17 cellular contexts compared by ENCODE assay signal in the genomic region with DNA sequence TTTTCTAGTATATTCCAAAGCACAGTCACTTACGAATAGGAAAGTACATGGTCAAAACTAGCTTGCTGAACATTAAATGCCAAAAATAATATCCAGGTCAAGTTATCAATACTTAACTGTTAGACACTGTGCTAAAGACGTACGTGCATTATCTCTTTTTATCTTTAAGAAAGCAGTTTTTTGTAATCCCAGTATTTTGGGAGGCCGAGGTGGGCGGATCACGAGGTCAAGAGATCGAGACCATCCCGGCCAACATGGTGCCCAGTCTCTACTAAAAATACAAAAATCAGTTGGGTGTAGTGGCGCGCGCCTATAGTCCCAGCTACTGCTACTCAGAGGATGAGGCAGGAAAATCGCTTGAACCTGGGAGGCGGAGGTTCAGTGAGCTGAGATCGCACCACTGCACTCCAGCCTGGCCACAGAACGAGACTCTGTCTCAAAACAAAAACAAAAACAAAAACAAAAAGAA. TPM values are rescaled to one million over a fixed set of nuclear protein-coding genes. Genes with fewer than 3 reads are reported as not detected.
DNase-seq lines count a peak whose midpoint lies in the region; ATAC-seq and TF ChIP-seq lines count a peak whose summit lies in the region.
"Had no signal": no experiment of that assay in that cellular context is flagged by ENCODE, and none has a peak within 500 bp of the region (broad histone marks: within the 10 kb centered on the region; RNA-seq: fewer than 3 reads in every experiment).

No MANE protein-coding gene starts in this region.

- no peak overlapping the region for H3K14ac ChIP-seq in mesenchymal stem cell (ENCODE audit: low read length in 2 of 2)

- H3K27ac ChIP-seq in mesenchymal stem cell (ENCODE audit: low read length, poor library complexity, severe bottlenecking) = no peak overlapping the region
- H3K27ac ChIP-seq: right atrium auricular region, tibial artery had no signal

- H3K4ac ChIP-seq in mesenchymal stem cell (ENCODE audit: low read depth in 1 of 2, low read length in 2 of 2) = no peak overlapping the region

- H3K4me3 Mint-ChIP-seq in natural killer cell = peak overlapping the region; percentile 50
- no peak overlapping the region for H3K4me3 Mint-ChIP-seq in natural killer cell treated with Interleukin-12 subunit alpha and Interleukin-12 subunit beta and Interleukin-15 and Interleukin-18, amount 100 ng/mL, for 72 hours
- peak overlapping the region; percentile 6 for H3K4me3 Mint-ChIP-seq in activated T-helper 1 cell treated with anti-CD3 and anti-CD28 coated beads, Interleukin-12 subunit alpha, Interleukin-12 subunit beta, Interleukin-2, Interleukin-4 antibody, amounts not matched to agents 30 ng/mL and 10 ng/mL and 1 ng/mL, durations not matched to agents 14 hours and 24 hours and 36 hours

- WGBS in mesenchymal stem cell = 98% methylated on average over 14 of the region's 15 CpGs

- no peaks in the 10 kb centered on the region for H3K9me3 ChIP-seq in mesenchymal stem cell (ENCODE audit: control insufficient read depth, low read length)
- H3K9me3 ChIP-seq: right atrium auricular region, tibial artery had no signal

- no peak overlapping the region for H4K91ac ChIP-seq in mesenchymal stem cell (ENCODE audit: low read length)

- no peak overlapping the region for H3K4me2 ChIP-seq in mesenchymal stem cell (ENCODE audit: low read length, poor library complexity, severe bottlenecking)

- H2BK5ac ChIP-seq in mesenchymal stem cell (ENCODE audit: low read depth, low read length, poor library complexity, severe bottlenecking) = peak overlapping the region; percentile 44

- peaks cover 4 to 17% of the 10 kb centered on the region in 2 experiments for H3K36me3 ChIP-seq in mesenchymal stem cell (ENCODE audit: control insufficient read depth in 1 of 2, insufficient read depth in 2 of 2, low read depth in 1 of 2, low read length in 2 of 2)

- H3K4me1 ChIP-seq in mesenchymal stem cell (ENCODE audit: control insufficient read depth, insufficient read depth, low read depth, low read length) = peaks cover 1% of the 10 kb centered on the region

- no peak for TF ChIP-seq CTCF in natural killer cell (IDR thresholded peaks at IDR 0.05)

- DNase-seq in natural killer cell (no peak), mesenchymal stem cell (no peak), ecto neural progenitor cell (ENCODE audit: low spot score) (no peak), SKM-1 treated with dmso at 0.1 percent for 144 hours (lab: John Stamatoyannopoulos, UW; ENCODE audit: unreplicated experiment) (no peak)
- no peak for DNase-seq in natural killer cell treated with Interleukin-12 subunit alpha and Interleukin-12 subunit beta and Interleukin-15 and Interleukin-18, amount 100 ng/mL, for 72 hours (ENCODE audit: low spot score)
- DNase-seq in activated T-helper 1 cell treated with anti-CD3 and anti-CD28 coated beads, Interleukin-12 subunit alpha, Interleukin-12 subunit beta, Interleukin-2, Interleukin-4 antibody, amounts not matched to agents 30 ng/mL and 10 ng/mL and 1 ng/mL, durations not matched to agents 14 hours and 24 hours and 36 hours (ENCODE audit: low spot score) = no peak
- DNase-seq in stimulated activated CD4-positive, alpha-beta T cell treated with anti-CD3 and anti-CD28 coated beads, Interleukin-2, amount 100 ng/mL, for 24 hours = no peak
- DNase-seq in central memory CD4-positive, alpha-beta T cell = no peak
- DNase-seq: activated effector memory CD4-positive, alpha-beta T cell treated with Interleukin-2 at 50 U/mL for 16 hours; left ventricle myocardium superior; MM.1S; naive B cell; NCI-H2029 treated with DMSO at 0.1 percent for 48 hours; NCI-H526 treated with DMSO at 0.1 percent for 48 hours; stimulated activated CD8-positive, alpha-beta memory T cell treated with anti-CD3 and anti-CD28 coated beads, Interleukin-4, amount 100 ng/mL, for 48 hours; tibial artery had no signal

- H3K27ac Mint-ChIP-seq in natural killer cell = peak overlapping the region in 1 of 2 donors; percentile 70
- H3K27ac Mint-ChIP-seq in natural killer cell treated with Interleukin-12 subunit alpha and Interleukin-12 subunit beta and Interleukin-15 and Interleukin-18, amount 100 ng/mL, for 72 hours = peak overlapping the region in 1 of 2 donors; percentile 59
- H3K27ac Mint-ChIP-seq in activated T-helper 1 cell treated with anti-CD3 and anti-CD28 coated beads, Interleukin-12 subunit alpha, Interleukin-12 subunit beta, Interleukin-2, Interleukin-4 antibody, amounts not matched to agents 30 ng/mL and 10 ng/mL and 1 ng/mL, durations not matched to agents 14 hours and 24 hours and 36 hours = peak overlapping the region; percentile 34

- H3K27me3 ChIP-seq in mesenchymal stem cell (ENCODE audit: control insufficient read depth in 1 of 2, insufficient read depth in 1 of 2, low read length in 2 of 2) = no peaks in the 10 kb centered on the region
- H3K27me3 ChIP-seq: right atrium auricular region, tibial artery had no signal

- H3K36me3 Mint-ChIP-seq in natural killer cell = peaks cover 5% of the 10 kb centered on the region
- H3K36me3 Mint-ChIP-seq in natural killer cell treated with Interleukin-12 subunit alpha and Interleukin-12 subunit beta and Interleukin-15 and Interleukin-18, amount 100 ng/mL, for 72 hours = peaks cover 5% of the 10 kb centered on the region
- peaks cover 23% of the 10 kb centered on the region for H3K36me3 Mint-ChIP-seq in activated T-helper 1 cell treated with anti-CD3 and anti-CD28 coated beads, Interleukin-12 subunit alpha, Interleukin-12 subunit beta, Interleukin-2, Interleukin-4 antibody, amounts not matched to agents 30 ng/mL and 10 ng/mL and 1 ng/mL, durations not matched to agents 14 hours and 24 hours and 36 hours (ENCODE audit: low read depth)

- no peaks in the 10 kb centered on the region for H3K9me3 Mint-ChIP-seq in natural killer cell
- H3K9me3 Mint-ChIP-seq in natural killer cell treated with Interleukin-12 subunit alpha and Interleukin-12 subunit beta and Interleukin-15 and Interleukin-18, amount 100 ng/mL, for 72 hours = no peaks in the 10 kb centered on the region
- H3K9me3 Mint-ChIP-seq in activated T-helper 1 cell treated with anti-CD3 and anti-CD28 coated beads, Interleukin-12 subunit alpha, Interleukin-12 subunit beta, Interleukin-2, Interleukin-4 antibody, amounts not matched to agents 30 ng/mL and 10 ng/mL and 1 ng/mL, durations not matched to agents 14 hours and 24 hours and 36 hours = no peaks in the 10 kb centered on the region
- H3K9me3 Mint-ChIP-seq: naive B cell had no signal

- H3K23ac ChIP-seq in mesenchymal stem cell (ENCODE audit: low read length in 2 of 2) = no peak overlapping the region

- peak overlapping the region; percentile 70 for H3K9ac ChIP-seq in mesenchymal stem cell (ENCODE audit: low read length)

- no peak overlapping the region for H2AFZ ChIP-seq in mesenchymal stem cell (ENCODE audit: low read depth, low read length)

- H3K27me3 Mint-ChIP-seq in natural killer cell (ENCODE audit: low read depth in 2 of 2) = peaks cover 0 to 2% of the 10 kb centered on the region in 2 donors
- no peaks in the 10 kb centered on the region for H3K27me3 Mint-ChIP-seq in natural killer cell treated with Interleukin-12 subunit alpha and Interleukin-12 subunit beta and Interleukin-15 and Interleukin-18, amount 100 ng/mL, for 72 hours
- H3K27me3 Mint-ChIP-seq in activated T-helper 1 cell treated with anti-CD3 and anti-CD28 coated beads, Interleukin-12 subunit alpha, Interleukin-12 subunit beta, Interleukin-2, Interleukin-4 antibody, amounts not matched to agents 30 ng/mL and 10 ng/mL and 1 ng/mL, durations not matched to agents 14 hours and 24 hours and 36 hours (ENCODE audit: insufficient read depth) = no peaks in the 10 kb centered on the region
- H3K27me3 Mint-ChIP-seq: naive B cell had no signal

- no peak overlapping the region for H2BK15ac ChIP-seq in mesenchymal stem cell (ENCODE audit: low read depth, poor library complexity, severe bottlenecking)

- no peak overlapping the region for H2BK12ac ChIP-seq in mesenchymal stem cell (ENCODE audit: low read length in 2 of 2)

- H3K4me3 ChIP-seq in mesenchymal stem cell (ENCODE audit: insufficient read depth in 1 of 2, low read depth in 1 of 2, low read length in 2 of 2) = no peak overlapping the region
- H3K4me3 ChIP-seq: right atrium auricular region, tibial artery had no signal

- peaks cover 30 to 34% of the 10 kb centered on the region in 2 donors for H3K4me1 Mint-ChIP-seq in natural killer cell
- peaks cover 15 to 21% of the 10 kb centered on the region in 2 donors for H3K4me1 Mint-ChIP-seq in natural killer cell treated with Interleukin-12 subunit alpha and Interleukin-12 subunit beta and Interleukin-15 and Interleukin-18, amount 100 ng/mL, for 72 hours (ENCODE audit: low read depth in 2 of 2)
- peaks cover 10% of the 10 kb centered on the region for H3K4me1 Mint-ChIP-seq in activated T-helper 1 cell treated with anti-CD3 and anti-CD28 coated beads, Interleukin-12 subunit alpha, Interleukin-12 subunit beta, Interleukin-2, Interleukin-4 antibody, amounts not matched to agents 30 ng/mL and 10 ng/mL and 1 ng/mL, durations not matched to agents 14 hours and 24 hours and 36 hours (ENCODE audit: low read depth)

- intact Hi-C loops in natural killer cell (cut with micrococcal nuclease) = loop anchor here (10.0 kb wide), 1 partner anchor 379 kb away; the partner anchor contains the start of genes ARPC5L and RPL35
- intact Hi-C loops in activated T-helper 1 cell treated with anti-CD3 and anti-CD28 coated beads, Interleukin-12 subunit alpha, Interleukin-12 subunit beta, Interleukin-2, Interleukin-4 antibody, amounts not matched to agents 30 ng/mL and 10 ng/mL and 1 ng/mL, durations not matched to agents 14 hours and 24 hours and 36 hours (cut with micrococcal nuclease) = no loop called here

- ATAC-seq in natural killer cell = no peak
- ATAC-seq in natural killer cell treated with Interleukin-12 subunit alpha and Interleukin-12 subunit beta and Interleukin-15 and Interleukin-18, amount 100 ng/mL, for 72 hours = no peak
- ATAC-seq: left ventricle myocardium superior had no signal

- no peak overlapping the region for H4K8ac ChIP-seq in mesenchymal stem cell (ENCODE audit: low read length)

- H2BK120ac ChIP-seq in mesenchymal stem cell (ENCODE audit: low read depth, low read length) = no peak overlapping the region

- no peaks in the 10 kb centered on the region for H3K79me1 ChIP-seq in mesenchymal stem cell (replicated peaks; ENCODE audit: low read length, poor library complexity, severe bottlenecking)

- no peak overlapping the region for H2AK5ac ChIP-seq in mesenchymal stem cell (ENCODE audit: low read length, severe bottlenecking)

- H3K18ac ChIP-seq in mesenchymal stem cell (ENCODE audit: low read depth in 1 of 2, low read length in 2 of 2) = peak overlapping the region in 1 of 2 experiments; percentile 34

RNA-seq across cellular contexts. Expression of gene HSPA5, which starts 2.7 kb away (rescaled TPM):
- total RNA-seq in natural killer cell = 100 to 1,000 TPM; 222 to 281 (median 275) TPM
- total RNA-seq in natural killer cell treated with Interleukin-12 subunit alpha and Interleukin-12 subunit beta and Interleukin-15 and Interleukin-18, amount 100 ng/mL, for 72 hours = 100 to 1,000 TPM; 319 to 344 TPM
- total RNA-seq in activated T-helper 1 cell treated with anti-CD3 and anti-CD28 coated beads, Interleukin-12 subunit alpha, Interleukin-12 subunit beta, Interleukin-2, Interleukin-4 antibody, amounts not matched to agents 30 ng/mL and 10 ng/mL and 1 ng/mL, durations not matched to agents 14 hours and 24 hours and 36 hours = 242 and 243 TPM in 2 replicates
- 408 TPM for polyA plus RNA-seq in mesenchymal stem cell (2013, experiment 1 of 2)
- polyA plus RNA-seq in mesenchymal stem cell (2013, experiment 2 of 2) = 401 TPM

RNA-seq across cellular contexts. Expression of gene GAPVD1, which starts 17.8 kb away (rescaled TPM):
- total RNA-seq in natural killer cell = 10 to 100 TPM; 66.1 to 83.2 (median 68.8) TPM
- total RNA-seq in natural killer cell treated with Interleukin-12 subunit alpha and Interleukin-12 subunit beta and Interleukin-15 and Interleukin-18, amount 100 ng/mL, for 72 hours = 10 to 100 TPM; 57.8 to 71.7 TPM
- 53.6 and 56.8 TPM in 2 replicates for total RNA-seq in activated T-helper 1 cell treated with anti-CD3 and anti-CD28 coated beads, Interleukin-12 subunit alpha, Interleukin-12 subunit beta, Interleukin-2, Interleukin-4 antibody, amounts not matched to agents 30 ng/mL and 10 ng/mL and 1 ng/mL, durations not matched to agents 14 hours and 24 hours and 36 hours
- polyA plus RNA-seq in mesenchymal stem cell (2013, experiment 1 of 2) = 19.1 TPM
- 18.8 TPM for polyA plus RNA-seq in mesenchymal stem cell (2013, experiment 2 of 2)

RNA-seq across cellular contexts. Expression of gene RABEPK, which starts 43.5 kb away (rescaled TPM):
- total RNA-seq in natural killer cell = 10 to 100 TPM; 10.6 to 13.1 (median 11.8) TPM
- 10 to 100 TPM; 24.1 to 36.7 TPM for total RNA-seq in natural killer cell treated with Interleukin-12 subunit alpha and Interleukin-12 subunit beta and Interleukin-15 and Interleukin-18, amount 100 ng/mL, for 72 hours
- total RNA-seq in activated T-helper 1 cell treated with anti-CD3 and anti-CD28 coated beads, Interleukin-12 subunit alpha, Interleukin-12 subunit beta, Interleukin-2, Interleukin-4 antibody, amounts not matched to agents 30 ng/mL and 10 ng/mL and 1 ng/mL, durations not matched to agents 14 hours and 24 hours and 36 hours = 32.8 and 33.1 TPM in 2 replicates
- 23.3 TPM for polyA plus RNA-seq in mesenchymal stem cell (2013, experiment 1 of 2)
- 22.8 TPM for polyA plus RNA-seq in mesenchymal stem cell (2013, experiment 2 of 2)

RNA-seq across cellular contexts. Expression of gene PPP6C, which starts 54.2 kb away (rescaled TPM):
- 10 to 100 TPM; 31.1 to 37.4 (median 34.8) TPM for total RNA-seq in natural killer cell
- total RNA-seq in natural killer cell treated with Interleukin-12 subunit alpha and Interleukin-12 subunit beta and Interleukin-15 and Interleukin-18, amount 100 ng/mL, for 72 hours = 10 to 100 TPM; 47.5 to 50.5 TPM
- 47.2 and 50.8 TPM in 2 replicates for total RNA-seq in activated T-helper 1 cell treated with anti-CD3 and anti-CD28 coated beads, Interleukin-12 subunit alpha, Interleukin-12 subunit beta, Interleukin-2, Interleukin-4 antibody, amounts not matched to agents 30 ng/mL and 10 ng/mL and 1 ng/mL, durations not matched to agents 14 hours and 24 hours and 36 hours
- 26.0 TPM for polyA plus RNA-seq in mesenchymal stem cell (2013, experiment 1 of 2)
- polyA plus RNA-seq in mesenchymal stem cell (2013, experiment 2 of 2) = 27.6 TPM
